Comparison of ENCODE assay signal across 32 cellular contexts in the genomic region with DNA sequence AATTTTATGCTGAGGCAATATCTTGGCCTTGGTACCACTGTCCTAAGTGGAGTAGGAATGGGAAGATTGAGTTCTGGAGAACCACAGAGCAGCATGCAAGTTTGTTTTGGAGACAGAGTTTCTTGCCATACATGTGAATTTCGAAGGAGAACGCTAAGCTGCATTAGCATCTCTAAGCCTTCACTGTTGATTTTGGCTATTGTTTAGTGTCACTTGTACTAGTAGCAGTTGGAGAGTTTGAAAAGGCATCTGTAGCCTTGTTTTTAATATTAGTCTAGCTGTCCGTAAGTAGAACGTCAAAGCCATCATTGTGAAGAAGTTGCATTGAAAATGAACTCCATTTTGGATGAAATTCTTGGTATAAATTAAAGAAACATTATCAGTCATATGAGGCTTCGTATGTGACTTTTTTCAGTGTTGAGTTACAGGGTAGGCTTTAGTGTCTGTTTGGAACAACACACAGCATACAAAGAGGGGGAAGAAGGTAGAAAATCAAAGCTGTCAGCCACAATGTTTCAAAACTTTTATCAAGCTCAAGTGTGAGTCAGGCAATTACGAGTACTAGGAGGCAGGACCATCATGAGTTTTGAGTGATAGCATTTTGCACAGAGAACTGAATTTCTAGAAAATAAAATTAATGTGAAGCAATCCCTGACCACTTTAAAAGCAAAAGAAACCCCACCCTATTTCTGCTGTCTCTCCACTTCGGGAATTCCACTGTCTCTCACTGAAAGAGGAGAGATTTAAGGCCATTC.
"Had no signal": no experiment of that assay in that cellular context is flagged by ENCODE, and none has a peak within 500 bp of the region (broad histone marks: within the 10 kb centered on the region; RNA-seq: fewer than 3 reads in every experiment).

No MANE protein-coding gene starts in this region.

- H3K27me3 ChIP-seq: ascending aorta, SJCRH30 had no signal

- DNase-seq: activated CD4-positive, alpha-beta T cell treated with anti-CD3 and anti-CD28 coated beads, Interleukin-2, amount 10 ng/mL, durations not matched to agents 24 days and 14 days; activated CD4-positive, alpha-beta T cell treated with anti-CD3 and anti-CD28 coated beads, Interleukin-2, amount 50 U/mL, for 4 hours; activated CD8-positive, alpha-beta T cell treated with anti-CD3 and anti-CD28 coated beads for 36 hours; activated effector memory CD4-positive, alpha-beta T cell treated with anti-CD3 and anti-CD28 coated beads, Interleukin-2, amount 50 U/mL, for 16 hours; activated naive CD4-positive, alpha-beta T cell; activated naive CD4-positive, alpha-beta T cell treated with anti-CD3 and anti-CD28 coated beads, Interleukin-2, amount 50 U/mL, for 16 hours; activated naive CD8-positive, alpha-beta T cell treated with anti-CD3 and anti-CD28 coated beads for 36 hours; activated T-cell treated with anti-CD3 and anti-CD28 coated beads, Interleukin-2, amount 50 U/mL, for 1 hour; activated T-cell treated with anti-CD3 and anti-CD28 coated beads, Interleukin-2, amount 50 U/mL, for 72 hours; amygdala; central memory CD4-positive, alpha-beta T cell; MM.1S; MV-4-11; NCI-H1092; NCI-H146; NCI-H187 treated with DMSO at 0.1 percent for 48 hours; NCI-H2081; NCI-H2171 treated with DMSO at 0.1 percent for 48 hours; NCI-H2227 treated with DMSO at 0.1 percent for 48 hours; NCI-H446 treated with DMSO at 0.1 percent for 48 hours; NCI-H524; NCI-H69; NCI-H82; SHP77; SJCRH30; T1000; WERI-Rb-1 had no signal

- H3K4me3 Mint-ChIP-seq: activated CD4-positive, alpha-beta T cell treated with anti-CD3 and anti-CD28 coated beads, Interleukin-2, amount 10 ng/mL, durations not matched to agents 24 days and 14 days; activated CD8-positive, alpha-beta T cell treated with anti-CD3 and anti-CD28 coated beads for 36 hours; activated naive CD8-positive, alpha-beta T cell treated with anti-CD3 and anti-CD28 coated beads for 36 hours; activated T-cell treated with anti-CD3 and anti-CD28 coated beads, Interleukin-2, amount 50 U/mL, for 72 hours; activated T-helper 17 cell treated with anti-CD3 and anti-CD28 coated beads, Interleukin-2, amount 50 U/mL, for 72 hours had no signal

- H3K27me3 Mint-ChIP-seq: activated CD4-positive, alpha-beta T cell treated with anti-CD3 and anti-CD28 coated beads, Interleukin-2, amount 10 ng/mL, durations not matched to agents 24 days and 14 days; activated CD8-positive, alpha-beta T cell treated with anti-CD3 and anti-CD28 coated beads for 36 hours; activated naive CD8-positive, alpha-beta T cell treated with anti-CD3 and anti-CD28 coated beads for 36 hours; activated T-helper 17 cell treated with anti-CD3 and anti-CD28 coated beads, Interleukin-2, amount 50 U/mL, for 72 hours; brain had no signal

- H3K4me3 ChIP-seq: ascending aorta, SJCRH30, SK-N-MC had no signal

- H3K4me1 ChIP-seq: ascending aorta, SJCRH30 had no signal

- H3K36me3 ChIP-seq: ascending aorta, SJCRH30, WERI-Rb-1 had no signal

- H3K4me1 Mint-ChIP-seq: activated CD4-positive, alpha-beta T cell treated with anti-CD3 and anti-CD28 coated beads, Interleukin-2, amount 10 ng/mL, durations not matched to agents 24 days and 14 days; activated naive CD8-positive, alpha-beta T cell treated with anti-CD3 and anti-CD28 coated beads for 36 hours; activated T-helper 17 cell treated with anti-CD3 and anti-CD28 coated beads, Interleukin-2, amount 50 U/mL, for 72 hours had no signal

- H3K27ac Mint-ChIP-seq: activated CD4-positive, alpha-beta T cell treated with anti-CD3 and anti-CD28 coated beads, Interleukin-2, amount 10 ng/mL, durations not matched to agents 24 days and 14 days; activated CD8-positive, alpha-beta T cell treated with anti-CD3 and anti-CD28 coated beads for 36 hours; activated naive CD8-positive, alpha-beta T cell treated with anti-CD3 and anti-CD28 coated beads for 36 hours; activated T-cell treated with anti-CD3 and anti-CD28 coated beads, Interleukin-2, amount 50 U/mL, for 72 hours; activated T-helper 17 cell treated with anti-CD3 and anti-CD28 coated beads, Interleukin-2, amount 50 U/mL, for 72 hours had no signal

- H3K9me3 ChIP-seq: ascending aorta, SJCRH30 had no signal

- H3K4me2 ChIP-seq: KMS-11 had no signal

- H3K27ac ChIP-seq: ascending aorta, KMS-11, SJCRH30, SK-N-MC, WERI-Rb-1 had no signal

- ATAC-seq: activated CD8-positive, alpha-beta T cell treated with anti-CD3 and anti-CD28 coated beads for 36 hours; activated T-cell treated with anti-CD3 and anti-CD28 coated beads, Interleukin-2, amount 50 U/mL, for 72 hours; activated T-helper 17 cell treated with anti-CD3 and anti-CD28 coated beads, Interleukin-2, amount 50 U/mL, for 72 hours had no signal

- H3K9ac ChIP-seq: KMS-11 had no signal
